In genomic region chr10:8430321-8430720, GRCh38 we compare ENCODE assay signal across 26 cellular contexts.
A peak's percentile ranks its signal among the peaks of the same experiment; 100 is the strongest.
DNase-seq lines count a peak whose midpoint lies in the region; ATAC-seq and TF ChIP-seq lines count a peak whose summit lies in the region.
"Had no signal": no experiment of that assay in that cellular context is flagged by ENCODE, and none has a peak within 500 bp of the region (broad histone marks: within the 10 kb centered on the region; RNA-seq: fewer than 3 reads in every experiment).

No MANE protein-coding gene starts in this region.

- H3K79me2 ChIP-seq in Loucy (ENCODE audit: insufficient read depth, low read length) = no peaks in the 10 kb centered on the region
- no peaks in the 10 kb centered on the region for H3K79me2 ChIP-seq in trophoblast cell (ENCODE audit: control insufficient read depth, insufficient read depth, low read length, poor library complexity)

- H3K23ac ChIP-seq in trophoblast cell (ENCODE audit: low read length) (no peak overlapping the region), mesenchymal stem cell (ENCODE audit: low read length in 2 of 2) (no peak overlapping the region)

- no peaks in the 10 kb centered on the region for H3K27me3 ChIP-seq in HUES48 (ENCODE audit: control insufficient read depth, insufficient read depth, low read length)
- H3K27me3 ChIP-seq in Loucy (ENCODE audit: insufficient read depth, low read length, poor library complexity, severe bottlenecking) = no peaks in the 10 kb centered on the region
- no peaks in the 10 kb centered on the region for H3K27me3 ChIP-seq in trophoblast cell (ENCODE audit: insufficient read depth, low read length)
- H3K27me3 ChIP-seq in mesenchymal stem cell (ENCODE audit: control insufficient read depth in 1 of 2, insufficient read depth in 1 of 2, low read length in 2 of 2) = no peaks in the 10 kb centered on the region
- H3K27me3 ChIP-seq: BE2C, BLaER1 had no signal

- H4K91ac ChIP-seq in trophoblast cell (ENCODE audit: low read depth, low read length) (no peak overlapping the region), mesenchymal stem cell (ENCODE audit: low read length) (no peak overlapping the region)

- H2BK12ac ChIP-seq in trophoblast cell (ENCODE audit: low read length) = no peak overlapping the region
- no peak overlapping the region for H2BK12ac ChIP-seq in mesenchymal stem cell (ENCODE audit: low read length in 2 of 2)

- intact Hi-C loops in Calu3 (cut with micrococcal nuclease; ENCODE audit: unreplicated experiment) (no loop called here), left ventricle myocardium superior (cut with micrococcal nuclease) (no loop called here)

- no peak for TF ChIP-seq CTCF in Loucy (conservative IDR thresholded peaks at IDR 0.05; ENCODE audit: low read length)
- no peak for TF ChIP-seq CTCF in Calu3 (IDR thresholded peaks at IDR 0.05; ENCODE audit: unreplicated experiment)

- H2AK5ac ChIP-seq in trophoblast cell (ENCODE audit: low read length) (no peak overlapping the region), mesenchymal stem cell (ENCODE audit: low read length, severe bottlenecking) (no peak overlapping the region)

- H3K4me2 ChIP-seq in Loucy (ENCODE audit: low read depth, low read length, poor library complexity, severe bottlenecking) = no peak overlapping the region
- H3K4me2 ChIP-seq in trophoblast cell (ENCODE audit: low read length) = no peak overlapping the region
- no peak overlapping the region for H3K4me2 ChIP-seq in mesenchymal stem cell (ENCODE audit: low read length, poor library complexity, severe bottlenecking)
- H3K4me2 ChIP-seq: BLaER1 had no signal

- H3K36me3 ChIP-seq in HUES48 (ENCODE audit: control insufficient read depth, insufficient read depth, low read length) (no peaks in the 10 kb centered on the region), Loucy (ENCODE audit: insufficient read depth, low read length) (no peaks in the 10 kb centered on the region), trophoblast cell (ENCODE audit: control insufficient read depth in 1 of 2, insufficient read depth in 2 of 2, low read length in 2 of 2) (no peaks in the 10 kb centered on the region), mesenchymal stem cell (ENCODE audit: control insufficient read depth in 1 of 2, insufficient read depth in 2 of 2, low read depth in 1 of 2, low read length in 2 of 2) (no peaks in the 10 kb centered on the region)
- H3K36me3 ChIP-seq: BE2C, BLaER1 had no signal

- WGBS in trophoblast cell (ENCODE audit: extremely low coverage, insufficient coverage, insufficient read length) = no CpG with 5 or more reads among the region's 3 CpGs
- 73% methylated on average over 3 of the region's 3 CpGs for WGBS in mesenchymal stem cell

- no peaks in the 10 kb centered on the region for H4K20me1 ChIP-seq in Loucy (ENCODE audit: insufficient read depth, low read length, poor library complexity, severe bottlenecking)
- H4K20me1 ChIP-seq: BLaER1 had no signal

- H2BK5ac ChIP-seq in trophoblast cell (ENCODE audit: low read depth, low read length, poor library complexity) (no peak overlapping the region), mesenchymal stem cell (ENCODE audit: low read depth, low read length, poor library complexity, severe bottlenecking) (no peak overlapping the region)

- no peaks in the 10 kb centered on the region for H3K9me3 ChIP-seq in HUES48 (ENCODE audit: control insufficient read depth, insufficient read depth, low read length)
- H3K9me3 ChIP-seq in Loucy (ENCODE audit: insufficient read depth, low read depth, low read length) = no peaks in the 10 kb centered on the region
- no peaks in the 10 kb centered on the region for H3K9me3 ChIP-seq in trophoblast cell (ENCODE audit: insufficient read depth, low read depth, low read length)
- no peaks in the 10 kb centered on the region for H3K9me3 ChIP-seq in mesenchymal stem cell (ENCODE audit: control insufficient read depth, low read length)
- H3K9me3 ChIP-seq: BE2C, BLaER1, Caco-2 had no signal

- BruUV-seq in Calu3 (replicated peaks; lab: Mats Ljungman, UMichigan) = no TSS peak

- H3K18ac ChIP-seq in trophoblast cell (ENCODE audit: low read length) (no peak overlapping the region), mesenchymal stem cell (ENCODE audit: low read depth in 1 of 2, low read length in 2 of 2) (no peak overlapping the region)

- no peak overlapping the region for H3K4me3 ChIP-seq in HUES48 (ENCODE audit: low read depth, low read length)
- H3K4me3 ChIP-seq in Loucy (ENCODE audit: low read length, poor library complexity, severe bottlenecking) = no peak overlapping the region
- no peak overlapping the region for H3K4me3 ChIP-seq in trophoblast cell (ENCODE audit: low read depth, low read length)
- no peak overlapping the region for H3K4me3 ChIP-seq in mesenchymal stem cell (ENCODE audit: insufficient read depth in 1 of 2, low read depth in 1 of 2, low read length in 2 of 2)
- H3K4me3 ChIP-seq: BLaER1, GM12878 had no signal

- peak overlapping the region; percentile 55 for H3K27ac Mint-ChIP-seq in central memory CD8-positive, alpha-beta T cell (ENCODE audit: low read depth)
- no peak overlapping the region for H3K27ac Mint-ChIP-seq in Calu3 (ENCODE audit: unreplicated experiment)
- H3K27ac Mint-ChIP-seq: CD14-positive monocyte; CD4-positive, CD25-positive, alpha-beta regulatory T cell; CD8-positive, alpha-beta memory T cell had no signal

- DNase-seq in central memory CD8-positive, alpha-beta T cell (ENCODE audit: low spot score in 2 of 2) = no peak
- DNase-seq in trophoblast cell (peak; percentile 83 to 95), mesenchymal stem cell (no peak), Calu3 (no peak), left ventricle myocardium superior (no peak)
- no peak for DNase-seq in stimulated activated CD8-positive, alpha-beta memory T cell treated with anti-CD3 and anti-CD28 coated beads, Interleukin-4, amount 100 ng/mL, for 48 hours
- DNase-seq: 8988T; ACHN; BE2C; C1 segment of cervical spinal cord; Caco-2; CD4-positive, alpha-beta memory T cell; CD4-positive, CD25-positive, alpha-beta regulatory T cell; CD8-positive, alpha-beta memory T cell; DMS 273 treated with DMSO at 0.1 percent for 48 hours; DMS153; DMS53; DMS79; DND-41; EL; GDM1 had no signal

- CTCF ChIA-PET in Calu3 (lab: Charles Lee) = interaction anchor here (0.6 kb wide), 1 partner anchor 60 kb away, joined by 3 read pairs; no protein-coding TSS in a partner anchor

- no peak overlapping the region for H3K9ac ChIP-seq in HUES48 (ENCODE audit: low read depth, low read length)
- peak overlapping the region; percentile 7 for H3K9ac ChIP-seq in Loucy (ENCODE audit: low read depth, low read length, poor library complexity, severe bottlenecking)
- no peak overlapping the region for H3K9ac ChIP-seq in trophoblast cell (ENCODE audit: low read length)
- no peak overlapping the region for H3K9ac ChIP-seq in mesenchymal stem cell (ENCODE audit: low read length)
- H3K9ac ChIP-seq: BLaER1 had no signal

- H3K9me3 Mint-ChIP-seq in central memory CD8-positive, alpha-beta T cell = no peaks in the 10 kb centered on the region
- H3K9me3 Mint-ChIP-seq in Calu3 (ENCODE audit: low read depth, unreplicated experiment) = no peaks in the 10 kb centered on the region
- H3K9me3 Mint-ChIP-seq: CD4-positive, alpha-beta memory T cell; CD4-positive, CD25-positive, alpha-beta regulatory T cell; CD8-positive, alpha-beta memory T cell had no signal

- H4K8ac ChIP-seq in trophoblast cell (ENCODE audit: low read depth, low read length) (no peak overlapping the region), mesenchymal stem cell (ENCODE audit: low read length) (no peak overlapping the region)

- H2AFZ ChIP-seq in Loucy (ENCODE audit: low read length) = no peak overlapping the region
- H2AFZ ChIP-seq in trophoblast cell (ENCODE audit: insufficient read depth, low read length, poor library complexity) = no peak overlapping the region
- no peak overlapping the region for H2AFZ ChIP-seq in mesenchymal stem cell (ENCODE audit: low read depth, low read length)

- peaks cover 1% of the 10 kb centered on the region for H3K4me1 Mint-ChIP-seq in central memory CD8-positive, alpha-beta T cell
- H3K4me1 Mint-ChIP-seq in Calu3 (ENCODE audit: low read depth, unreplicated experiment) = no peaks in the 10 kb centered on the region
- H3K4me1 Mint-ChIP-seq: CD14-positive monocyte had no signal

- H2BK120ac ChIP-seq in trophoblast cell (ENCODE audit: insufficient read depth, low read length, poor library complexity) (no peak overlapping the region), mesenchymal stem cell (ENCODE audit: low read depth, low read length) (no peak overlapping the region)

- peaks cover 9% of the 10 kb centered on the region for H3K27me3 Mint-ChIP-seq in central memory CD8-positive, alpha-beta T cell
- H3K27me3 Mint-ChIP-seq in Calu3 (ENCODE audit: unreplicated experiment) = no peaks in the 10 kb centered on the region
- H3K27me3 Mint-ChIP-seq: CD4-positive, alpha-beta memory T cell had no signal

- H2BK15ac ChIP-seq in mesenchymal stem cell (ENCODE audit: low read depth, poor library complexity, severe bottlenecking) = no peak overlapping the region

- H3K9me2 ChIP-seq in Loucy (replicated peaks; ENCODE audit: low read depth, low read length) = no peaks in the 10 kb centered on the region

- H3K27ac ChIP-seq in HUES48 (ENCODE audit: low read depth, low read length) (peak overlapping the region; percentile 14), trophoblast cell (ENCODE audit: low read depth, low read length) (no peak overlapping the region), mesenchymal stem cell (ENCODE audit: low read length, poor library complexity, severe bottlenecking) (no peak overlapping the region)
- H3K27ac ChIP-seq: BLaER1 had no signal

- peaks cover 3% of the 10 kb centered on the region for H3K79me1 ChIP-seq in trophoblast cell (ENCODE audit: low read length)
- H3K79me1 ChIP-seq in mesenchymal stem cell (replicated peaks; ENCODE audit: low read length, poor library complexity, severe bottlenecking) = no peaks in the 10 kb centered on the region

- H3K14ac ChIP-seq in trophoblast cell (ENCODE audit: low read length) = no peak overlapping the region
- H3K14ac ChIP-seq in mesenchymal stem cell (ENCODE audit: low read length in 2 of 2) = no peak overlapping the region

- no peak overlapping the region for H3K4ac ChIP-seq in trophoblast cell (ENCODE audit: low read depth, low read length)
- H3K4ac ChIP-seq in mesenchymal stem cell (ENCODE audit: low read depth in 1 of 2, low read length in 2 of 2) = no peak overlapping the region

- no peak overlapping the region for H3K4me3 Mint-ChIP-seq in central memory CD8-positive, alpha-beta T cell
- no peak overlapping the region for H3K4me3 Mint-ChIP-seq in Calu3 (ENCODE audit: low read depth, unreplicated experiment)
- H3K4me3 Mint-ChIP-seq: CD14-positive monocyte; CD4-positive, alpha-beta memory T cell; CD4-positive, CD25-positive, alpha-beta regulatory T cell; CD8-positive, alpha-beta memory T cell had no signal

- ATAC-seq in central memory CD8-positive, alpha-beta T cell (replicated peaks; ENCODE audit: extremely low read depth, poor library complexity, severe bottlenecking) = no peak
- no peak for ATAC-seq in left ventricle myocardium superior
- ATAC-seq: GM12878 had no signal

- H3K36me3 Mint-ChIP-seq in central memory CD8-positive, alpha-beta T cell (ENCODE audit: insufficient read depth) = peaks cover 1% of the 10 kb centered on the region
- no peaks in the 10 kb centered on the region for H3K36me3 Mint-ChIP-seq in Calu3 (ENCODE audit: insufficient read depth, unreplicated experiment)
- H3K36me3 Mint-ChIP-seq: CD14-positive monocyte; CD4-positive, alpha-beta memory T cell; CD8-positive, alpha-beta memory T cell had no signal

- H3K4me1 ChIP-seq in HUES48 (ENCODE audit: control insufficient read depth, insufficient read depth, low read length) = peaks cover 10% of the 10 kb centered on the region; the same call in 1 of the 2 replicates
- H3K4me1 ChIP-seq in Loucy (ENCODE audit: insufficient read depth, low read length, poor library complexity, severe bottlenecking) = peaks cover 75% of the 10 kb centered on the region
- peaks cover 0 to 4% of the 10 kb centered on the region in 2 experiments for H3K4me1 ChIP-seq in trophoblast cell (ENCODE audit: control insufficient read depth in 1 of 2, insufficient read depth in 2 of 2, low read length in 2 of 2)
- H3K4me1 ChIP-seq in mesenchymal stem cell (ENCODE audit: control insufficient read depth, insufficient read depth, low read depth, low read length) = no peaks in the 10 kb centered on the region
- H3K4me1 ChIP-seq: BE2C had no signal

- H3F3A ChIP-seq in Loucy (ENCODE audit: low read depth) = peaks cover 2% of the 10 kb centered on the region; the same call in 1 of the 2 replicates

- no peak overlapping the region for H4K12ac ChIP-seq in trophoblast cell (ENCODE audit: low read depth, low read length)

Comparison
In these comparisons a context has a peak if more than half of its experiments do, and no peak if none do; other contexts are left out.
1. DNase-seq: peak in trophoblast cell (2 of 2); none in central memory CD8-positive, alpha-beta T cell (0 of 2), mesenchymal stem cell (single experiment), stimulated activated CD8-positive, alpha-beta memory T cell treated with anti-CD3 and anti-CD28 coated beads, Interleukin-4, amount 100 ng/mL, for 48 hours (single experiment), Calu3 (single experiment) and left ventricle myocardium superior (single experiment).